Comparison of ENCODE assay signal across 9 cellular contexts in the genomic region with DNA sequence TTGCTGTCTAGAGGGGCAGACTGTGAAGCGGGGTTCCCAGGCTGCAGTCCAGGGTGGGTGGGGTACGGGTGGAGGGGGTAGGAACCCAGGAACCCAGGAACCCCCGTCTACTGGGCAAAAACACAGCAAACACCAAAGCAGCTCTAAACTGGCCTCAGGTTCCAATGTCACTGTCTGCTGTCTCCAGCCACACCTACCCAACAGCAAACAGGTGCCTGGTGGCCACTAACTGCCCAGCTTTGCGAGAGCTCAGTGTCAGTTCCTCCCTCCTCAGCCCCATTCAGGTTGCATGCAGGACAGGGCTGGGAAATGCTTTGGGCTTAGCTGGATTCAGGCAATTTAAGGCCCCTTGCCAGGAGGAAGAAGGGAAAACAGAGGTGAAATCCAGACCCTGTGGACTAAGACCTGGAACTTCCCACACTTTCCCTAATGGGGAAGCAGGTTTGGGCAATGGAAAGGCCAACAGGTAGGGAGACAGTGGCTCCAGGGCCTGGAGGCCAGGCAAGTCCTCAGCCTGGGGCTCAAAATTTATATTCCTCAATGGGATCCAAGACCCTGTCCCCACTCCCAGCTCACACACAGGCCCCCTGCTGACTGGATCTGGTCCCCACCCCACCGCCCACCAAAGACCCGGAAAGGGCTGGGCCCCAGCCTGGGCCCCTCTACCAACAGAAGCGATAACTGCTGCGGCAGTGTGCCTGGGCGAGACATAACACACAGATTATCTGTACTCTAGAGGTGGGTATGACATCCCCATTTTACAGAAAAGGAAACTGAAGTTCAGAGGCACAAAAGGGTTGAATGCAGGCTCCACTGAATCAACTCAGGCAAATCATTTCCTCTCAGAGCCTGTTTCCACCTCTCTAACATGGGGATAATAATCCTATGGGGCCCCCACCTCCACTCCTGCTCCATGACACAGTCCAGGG. TPM values are rescaled to one million over a fixed set of nuclear protein-coding genes. Genes with fewer than 3 reads are reported as not detected.
DNase-seq lines count a peak whose midpoint lies in the region; TF ChIP-seq lines count a peak whose summit lies in the region.
"Had no signal": no experiment of that assay in that cellular context is flagged by ENCODE, and none has a peak within 500 bp of the region (broad histone marks: within the 10 kb centered on the region; RNA-seq: fewer than 3 reads in every experiment).

No MANE protein-coding gene starts in this region.

- POLR2A ChIA-PET in CD4-positive, alpha-beta memory T cell (lab: Charles Lee; ENCODE audit: partially characterized antibody), result interaction anchor here (0.7 to 36.2 kb wide), 17 partner anchors 9 to 198 kb away, joined by 3 to 1317 read pairs (median 5); a partner anchor contains a TSS

- H3K36me3 ChIP-seq in CD4-positive, alpha-beta memory T cell (ENCODE audit: insufficient read depth, low read length), result peaks cover 12% of the 10 kb centered on the region
- H3K36me3 ChIP-seq in Loucy (ENCODE audit: insufficient read depth, low read length) (no peaks in the 10 kb centered on the region), neural progenitor cell (no peaks in the 10 kb centered on the region)

- no peaks in the 10 kb centered on the region for H3K9me3 ChIP-seq in CD4-positive, alpha-beta memory T cell (ENCODE audit: control insufficient read depth in 1 of 2, low read length in 2 of 2)
- H3K9me3 ChIP-seq in Loucy (ENCODE audit: insufficient read depth, low read depth, low read length) (no peaks in the 10 kb centered on the region), neural progenitor cell (ENCODE audit: low read depth) (no peaks in the 10 kb centered on the region)

- peak overlapping the region; percentile 92 to 98 (median 97) for H3K4me3 Mint-ChIP-seq in CD4-positive, alpha-beta memory T cell
- peak overlapping the region; percentile 98 for H3K4me3 Mint-ChIP-seq in neural progenitor cell

- H3K27ac ChIP-seq in CD4-positive, alpha-beta memory T cell (ENCODE audit: low read depth, low read length), result peak overlapping the region; percentile 78
- H3K27ac ChIP-seq in neural progenitor cell, result no peak overlapping the region

- H3K27me3 Mint-ChIP-seq in CD4-positive, alpha-beta memory T cell, result no peaks in the 10 kb centered on the region
- H3K27me3 Mint-ChIP-seq in neural progenitor cell (ENCODE audit: insufficient read depth, low read depth), result peaks cover 3% of the 10 kb centered on the region

- no peaks in the 10 kb centered on the region for H3K9me2 ChIP-seq in Loucy (replicated peaks; ENCODE audit: low read depth, low read length)

- TF ChIP-seq CTCF in Loucy (conservative IDR thresholded peaks at IDR 0.05; ENCODE audit: low read length) (no peak; the same call in 1 of the 2 replicates), choroid plexus epithelial cell (conservative IDR thresholded peaks at IDR 0.05; ENCODE audit: low read depth, low read length) (no peak), neural progenitor cell (IDR thresholded peaks at IDR 0.05) (no peak), GM20000 (IDR thresholded peaks at IDR 0.05; ENCODE audit: extremely low read depth, missing control alignments) (no peak)

- peak overlapping the region; percentile 96 to 99 (median 97) for H3K27ac Mint-ChIP-seq in CD4-positive, alpha-beta memory T cell
- H3K27ac Mint-ChIP-seq in neural progenitor cell, result no peak overlapping the region

- peaks cover 69% of the 10 kb centered on the region for H3K4me1 ChIP-seq in CD4-positive, alpha-beta memory T cell (ENCODE audit: insufficient read depth, low read length)
- H3K4me1 ChIP-seq in Loucy (ENCODE audit: insufficient read depth, low read length, poor library complexity, severe bottlenecking), result peaks cover 71% of the 10 kb centered on the region
- H3K4me1 ChIP-seq in neural progenitor cell, result peaks cover 48% of the 10 kb centered on the region

- H3K79me2 ChIP-seq in Loucy (ENCODE audit: insufficient read depth, low read length), result peaks cover 87% of the 10 kb centered on the region
- peaks cover 81% of the 10 kb centered on the region for H3K79me2 ChIP-seq in neural progenitor cell (ENCODE audit: low read depth)

- CTCF ChIA-PET in CD4-positive, alpha-beta memory T cell (lab: Charles Lee; ENCODE audit: partially characterized antibody), result interaction anchor here (0.9 to 17.5 kb wide), 11 partner anchors 14 to 87 kb away, joined by 3 to 182 read pairs (median 7); no protein-coding TSS in a partner anchor

- H3K4me2 ChIP-seq in Loucy (ENCODE audit: low read depth, low read length, poor library complexity, severe bottlenecking) (peak overlapping the region; percentile 80), neural progenitor cell (peak overlapping the region; percentile 80)

- no peaks in the 10 kb centered on the region for H3K9me3 Mint-ChIP-seq in CD4-positive, alpha-beta memory T cell
- H3K9me3 Mint-ChIP-seq in neural progenitor cell, result no peaks in the 10 kb centered on the region

- H3K4me1 Mint-ChIP-seq in CD4-positive, alpha-beta memory T cell, result peaks cover 36 to 74% (median 47%) of the 10 kb centered on the region in 4 donors
- peaks cover 64% of the 10 kb centered on the region for H3K4me1 Mint-ChIP-seq in neural progenitor cell

- H3K9ac ChIP-seq in Loucy (ENCODE audit: low read depth, low read length, poor library complexity, severe bottlenecking) (peak overlapping the region; percentile 80), neural progenitor cell (peak overlapping the region; percentile 7)

- no peak for DNase-seq in CD4-positive, alpha-beta memory T cell
- DNase-seq in choroid plexus epithelial cell (ENCODE audit: low read depth) (no peak), neural progenitor cell (ENCODE audit: low spot score) (no peak), SIG-M5 (lab: John Stamatoyannopoulos, UW) (no peak), GM20000 (ENCODE audit: low spot score) (no peak), cerebellar nuclear complex (lab: John Stamatoyannopoulos, UW) (no peak), hippocampal formation (lab: John Stamatoyannopoulos, UW) (no peak)
- DNase-seq: foreskin melanocyte had no signal

- intact Hi-C loops in CD4-positive, alpha-beta memory T cell (cut with micrococcal nuclease), result no loop called here

- H4K20me1 ChIP-seq in Loucy (ENCODE audit: insufficient read depth, low read length, poor library complexity, severe bottlenecking) (peaks cover 70% of the 10 kb centered on the region), neural progenitor cell (ENCODE audit: low read depth) (peaks cover 81% of the 10 kb centered on the region)

- no peaks in the 10 kb centered on the region for H3K27me3 ChIP-seq in CD4-positive, alpha-beta memory T cell (ENCODE audit: insufficient read depth, low read length)
- H3K27me3 ChIP-seq in Loucy (ENCODE audit: insufficient read depth, low read length, poor library complexity, severe bottlenecking) (no peaks in the 10 kb centered on the region), neural progenitor cell (no peaks in the 10 kb centered on the region)

- peak overlapping the region; percentile 72 to 92 for H3K4me3 ChIP-seq in CD4-positive, alpha-beta memory T cell (ENCODE audit: low read length in 2 of 2)
- peak overlapping the region; percentile 91 for H3K4me3 ChIP-seq in Loucy (ENCODE audit: low read length, poor library complexity, severe bottlenecking)
- H3K4me3 ChIP-seq in choroid plexus epithelial cell (ENCODE audit: low read depth, low read length), result peak overlapping the region; percentile 31
- peak overlapping the region; percentile 83 for H3K4me3 ChIP-seq in neural progenitor cell

- H3K36me3 Mint-ChIP-seq in CD4-positive, alpha-beta memory T cell, result peaks cover 34 to 51% of the 10 kb centered on the region in 2 donors
- no peaks in the 10 kb centered on the region for H3K36me3 Mint-ChIP-seq in neural progenitor cell

- H3F3A ChIP-seq in Loucy (ENCODE audit: low read depth) (no peaks in the 10 kb centered on the region), neural progenitor cell (ENCODE audit: low read depth) (peaks cover 28% of the 10 kb centered on the region)

- H2AFZ ChIP-seq in Loucy (ENCODE audit: low read length) (no peak overlapping the region), neural progenitor cell (replicated peaks) (no peak overlapping the region)

RNA-seq across cellular contexts. Expression of a gene that starts 3.6 kb away (rescaled TPM):
- total RNA-seq in CD4-positive, alpha-beta memory T cell, result 100 to 1,000 TPM; 516 to 550 TPM
- 100 to 1,000 TPM in 1 of 2 donors, 10 to 100 TPM in 1; 95.4 to 205 TPM for polyA plus RNA-seq in CD4-positive, alpha-beta memory T cell
- 8.8 and 30.8 TPM in 2 replicates for total RNA-seq in neural progenitor cell (ENCODE audit: low replicate concordance)

RNA-seq across cellular contexts. Expression of a gene that starts 39.6 kb away (rescaled TPM):
- 10 to 100 TPM; 37.0 to 39.7 TPM for total RNA-seq in CD4-positive, alpha-beta memory T cell
- 10 to 100 TPM; 41.0 to 43.1 TPM for polyA plus RNA-seq in CD4-positive, alpha-beta memory T cell
- total RNA-seq in neural progenitor cell (ENCODE audit: low replicate concordance), result 9.1 and 20.5 TPM in 2 replicates

RNA-seq across cellular contexts. Expression of a gene that starts 46.6 kb away (rescaled TPM):
- 1 to 10 TPM in 1 of 2 experiments, under 1 TPM in 1; 0.72 to 1.8 TPM for total RNA-seq in CD4-positive, alpha-beta memory T cell
- polyA plus RNA-seq in CD4-positive, alpha-beta memory T cell, result under 1 TPM; 0.26 to 0.79 TPM
- total RNA-seq in neural progenitor cell (ENCODE audit: low replicate concordance), result 1.4 and 8.8 TPM in 2 replicates

Comparison
In these comparisons a context has a peak if more than half of its experiments do, and no peak if none do; other contexts are left out.
1. H3K4me3 ChIP-seq: peak in every context shown above with its lines; median percentile 91 in Loucy; 83 in neural progenitor cell; 82 in CD4-positive, alpha-beta memory T cell; 31 in choroid plexus epithelial cell.
2. RNA of a gene that starts 3.6 kb away (total RNA-seq): 516 to 550 TPM in CD4-positive, alpha-beta memory T cell; 8.8 to 30.8 TPM in neural progenitor cell; every median in the first group is over 10 times any median in the second.